Comparison of ENCODE assay signal across 11 cellular contexts in genomic region chr1:30976143-30976542, GRCh38.
A peak's percentile ranks its signal among the peaks of the same experiment; 100 is the strongest.
DNase-seq lines count a peak whose midpoint lies in the region; ATAC-seq, FAIRE-seq and TF ChIP-seq lines count a peak whose summit lies in the region.
"Had no signal": no experiment of that assay in that cellular context is flagged by ENCODE, and none has a peak within 500 bp of the region (broad histone marks: within the 10 kb centered on the region; RNA-seq: fewer than 3 reads in every experiment).

No MANE protein-coding gene starts in this region.

- H3K27me3 Mint-ChIP-seq in CD8-positive, alpha-beta T cell (ENCODE audit: low read depth) = no peaks in the 10 kb centered on the region
- no peaks in the 10 kb centered on the region for H3K27me3 Mint-ChIP-seq in T-cell

- no peaks in the 10 kb centered on the region for H3K9me3 Mint-ChIP-seq in CD8-positive, alpha-beta T cell
- H3K9me3 Mint-ChIP-seq in T-cell = no peaks in the 10 kb centered on the region

- peaks cover 6% of the 10 kb centered on the region for H3K4me1 ChIP-seq in CD8-positive, alpha-beta T cell (ENCODE audit: insufficient read depth, low read length)
- peaks cover 17 to 26% (median 21%) of the 10 kb centered on the region in 3 donors for H3K4me1 ChIP-seq in pancreas
- H3K4me1 ChIP-seq: parathyroid adenoma had no signal

- peaks cover 31% of the 10 kb centered on the region for H3K36me3 ChIP-seq in CD8-positive, alpha-beta T cell (ENCODE audit: insufficient read depth, low read length)
- peaks cover 0 to 18% (median 4%) of the 10 kb centered on the region in 3 donors for H3K36me3 ChIP-seq in pancreas

- H3K4me3 ChIP-seq in CD8-positive, alpha-beta T cell (ENCODE audit: low read depth, low read length) = no peak overlapping the region
- no peak overlapping the region for H3K4me3 ChIP-seq in pancreas

- no peaks in the 10 kb centered on the region for H3K9me3 ChIP-seq in CD8-positive, alpha-beta T cell (ENCODE audit: low read length)
- H3K9me3 ChIP-seq in pancreas = no peaks in the 10 kb centered on the region

- intact Hi-C loops in CD8-positive, alpha-beta T cell (cut with DNase I, micrococcal nuclease) = no loop called here
- intact Hi-C loops in pancreas (cut with DNase I) = no loop called here

- ATAC-seq in CD8-positive, alpha-beta T cell = no peak
- no peak for ATAC-seq in T-cell (replicated peaks in 1 of 4)
- peak; percentile 76 to 86 (median 78) for ATAC-seq in pancreas
- no peak for ATAC-seq in GM21515 (IDR thresholded peaks at IDR 0.05; ENCODE audit: unreplicated experiment)
- no peak for ATAC-seq in GM21723 (IDR thresholded peaks at IDR 0.05; ENCODE audit: unreplicated experiment)

- no peak overlapping the region for H3K4me3 Mint-ChIP-seq in CD8-positive, alpha-beta T cell
- no peak overlapping the region for H3K4me3 Mint-ChIP-seq in T-cell

- H3K36me3 Mint-ChIP-seq in CD8-positive, alpha-beta T cell = peaks cover 84% of the 10 kb centered on the region
- H3K36me3 Mint-ChIP-seq in T-cell = peaks cover 49% of the 10 kb centered on the region

- no peaks in the 10 kb centered on the region for H3K27me3 ChIP-seq in CD8-positive, alpha-beta T cell (ENCODE audit: insufficient read depth, low read length)
- no peaks in the 10 kb centered on the region for H3K27me3 ChIP-seq in pancreas

- CTCF ChIA-PET in CD8-positive, alpha-beta T cell (lab: Charles Lee) = no interaction called here
- CTCF ChIA-PET in T-cell (lab: Charles Lee) = interaction anchor here (0.7 kb wide), 2 partner anchors 183 to 302 kb away, joined by 3 to 6 read pairs; no protein-coding TSS in a partner anchor

- FAIRE-seq in pancreas (lab: Jason Lieb, UNC) = peak; percentile 9

- POLR2A ChIA-PET in CD8-positive, alpha-beta T cell (lab: Charles Lee) = no interaction called here
- POLR2A ChIA-PET in T-cell (lab: Charles Lee) = no interaction called here

- no peak for DNase-seq in CD8-positive, alpha-beta T cell
- no peak for DNase-seq in T-cell
- DNase-seq in fibroblast of gingiva (ENCODE audit: low read depth) = peak; percentile 63
- DNase-seq in pancreas = no peak
- no peak for DNase-seq in epidermal melanocyte (ENCODE audit: insufficient read length, low spot score)
- DNase-seq in NCI-H2227 treated with DMSO at 0.1 percent for 48 hours (lab: John Stamatoyannopoulos, UW) = no peak
- DNase-seq: effector CD4-positive, alpha-beta T cell; NCI-H146 had no signal

- peaks cover 39% of the 10 kb centered on the region for H3K4me1 Mint-ChIP-seq in CD8-positive, alpha-beta T cell (ENCODE audit: low read depth)
- H3K4me1 Mint-ChIP-seq in T-cell = peaks cover 30 to 46% (median 41%) of the 10 kb centered on the region in 3 donors

- H3K27ac ChIP-seq in CD8-positive, alpha-beta T cell (ENCODE audit: low read depth, low read length) = no peak overlapping the region
- H3K27ac ChIP-seq in pancreas = peak overlapping the region in 3 of 4 donors; percentile 20 to 61 (median 57)
- H3K27ac ChIP-seq: parathyroid adenoma had no signal

- no peak for TF ChIP-seq CTCF in CD8-positive, alpha-beta T cell (IDR thresholded peaks at IDR 0.05)
- TF ChIP-seq CTCF in pancreas (IDR thresholded peaks at IDR 0.05) = no peak

- 4 to 7% methylated on average over 2 of the region's 2 CpGs for WGBS in pancreas, 2 donors

- H3K27ac Mint-ChIP-seq in CD8-positive, alpha-beta T cell = peak overlapping the region; percentile 27
- peak overlapping the region; percentile 2 to 78 for H3K27ac Mint-ChIP-seq in T-cell

Comparison
In these comparisons a context has a peak if more than half of its experiments do, and no peak if none do; other contexts are left out.
1. ATAC-seq: peak in pancreas (4 of 4); none in CD8-positive, alpha-beta T cell (single experiment), T-cell (0 of 4), GM21515 (single experiment) and GM21723 (single experiment).